ENCODE assay signal across 14 cellular contexts in the genomic region with DNA sequence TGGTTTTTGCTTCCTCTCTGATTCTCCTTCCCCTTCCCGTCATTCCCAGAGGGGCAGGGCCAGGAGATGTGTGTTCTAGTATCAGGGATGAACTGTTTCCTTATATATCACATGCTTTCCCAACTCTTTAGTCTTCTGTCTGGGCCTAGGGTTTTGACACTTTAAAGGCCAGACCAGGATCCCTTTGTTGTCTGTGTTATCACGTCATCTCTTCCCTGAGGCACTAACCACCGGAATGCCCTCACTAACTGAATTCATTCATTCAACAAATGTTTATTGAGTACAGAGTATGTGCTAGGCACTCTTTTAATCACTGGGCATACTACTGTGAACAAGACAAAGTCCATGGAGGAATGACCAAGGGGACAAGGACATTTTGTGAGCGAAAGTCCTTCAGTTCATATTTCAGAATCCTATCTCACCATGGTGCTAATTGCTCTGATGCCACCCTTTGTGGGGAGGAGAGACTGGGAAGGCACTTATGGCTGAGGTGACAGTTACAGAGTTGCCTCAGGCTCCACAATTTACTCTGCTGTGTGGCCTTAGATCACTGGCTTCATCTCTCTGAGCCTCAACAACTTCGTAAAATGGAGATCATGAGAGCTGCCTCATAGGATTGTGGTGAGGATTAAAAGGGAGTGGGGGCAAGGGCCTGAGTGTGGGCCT. TPM values are rescaled to one million over a fixed set of nuclear protein-coding genes. Genes with fewer than 3 reads are reported as not detected.
DNase-seq lines count a peak whose midpoint lies in the region; ATAC-seq and TF ChIP-seq lines count a peak whose summit lies in the region.
"Had no signal": no experiment of that assay in that cellular context is flagged by ENCODE, and none has a peak within 500 bp of the region (broad histone marks: within the 10 kb centered on the region; RNA-seq: fewer than 3 reads in every experiment).

No MANE protein-coding gene starts in this region.

- BruUV-seq in Calu3 (replicated peaks; lab: Mats Ljungman, UMichigan), result no TSS peak

- TF ChIP-seq CTCF in left ventricle myocardium inferior (IDR thresholded peaks at IDR 0.05; ENCODE audit: borderline replicate concordance), result no peak
- no peak for TF ChIP-seq CTCF in fibroblast of villous mesenchyme (IDR thresholded peaks at IDR 0.05; ENCODE audit: insufficient read depth, low read depth, low read length)
- TF ChIP-seq CTCF in type B pancreatic cell (conservative IDR thresholded peaks at IDR 0.05), result no peak
- no peak for TF ChIP-seq CTCF in Calu3 (IDR thresholded peaks at IDR 0.05; ENCODE audit: unreplicated experiment)

- CTCF ChIA-PET in Calu3 (lab: Charles Lee), result interaction anchor here (0.6 to 1.1 kb wide), 3 partner anchors 11 to 26 kb away, joined by 3 to 5 read pairs (median 3); no protein-coding TSS in a partner anchor
- CTCF ChIA-PET in activated CD4-positive, alpha-beta T cell treated with anti-CD3 and anti-CD28 coated beads for 36 hours (lab: Charles Lee), result no interaction called here

- ATAC-seq in left cardiac atrium, result no peak
- no peak for ATAC-seq in activated CD4-positive, alpha-beta T cell treated with anti-CD3 and anti-CD28 coated beads for 36 hours
- ATAC-seq: stimulated activated effector memory CD8-positive, alpha-beta T cell treated with anti-CD3 and anti-CD28 coated beads, Interleukin-12 subunit alpha, Interleukin-12 subunit beta, amount 100 ng/mL, for 72 hours had no signal

- H3K4me1 ChIP-seq in left ventricle myocardium inferior, result no peaks in the 10 kb centered on the region
- peaks cover 13% of the 10 kb centered on the region for H3K4me1 ChIP-seq in SJSA1 (replicated peaks)

- H3K9me3 Mint-ChIP-seq in type B pancreatic cell, result no peaks in the 10 kb centered on the region
- H3K9me3 Mint-ChIP-seq in Calu3 (ENCODE audit: low read depth, unreplicated experiment), result no peaks in the 10 kb centered on the region
- no peaks in the 10 kb centered on the region for H3K9me3 Mint-ChIP-seq in activated CD4-positive, alpha-beta T cell treated with anti-CD3 and anti-CD28 coated beads for 36 hours (ENCODE audit: low read depth)
- H3K9me3 Mint-ChIP-seq: activated CD4-positive, alpha-beta memory T cell treated with anti-CD3 and anti-CD28 coated beads for 36 hours; activated T-helper 2 cell treated with anti-CD3 and anti-CD28 coated beads, Interferon-gamma antibody, Interleukin-2, Interleukin-4, amounts not matched to agents 10 μg/mL and 5 μg/mL and 100 μg/mL, durations not matched to agents 14 hours and 24 hours and 36 hours; stimulated activated effector memory CD8-positive, alpha-beta T cell treated with anti-CD3 and anti-CD28 coated beads, Interleukin-12 subunit alpha, Interleukin-12 subunit beta, amount 100 ng/mL, for 72 hours; T-helper 2 cell treated with Interferon-gamma antibody and Interleukin-4, amounts not matched to agents 5 μg/mL and 100 μg/mL, for 36 hours had no signal

- H3K4me1 Mint-ChIP-seq in type B pancreatic cell (ENCODE audit: unreplicated experiment) (peaks cover 42% of the 10 kb centered on the region), Calu3 (ENCODE audit: low read depth, unreplicated experiment) (peaks cover 5% of the 10 kb centered on the region)
- no peaks in the 10 kb centered on the region for H3K4me1 Mint-ChIP-seq in activated CD4-positive, alpha-beta T cell treated with anti-CD3 and anti-CD28 coated beads for 36 hours
- H3K4me1 Mint-ChIP-seq: stimulated activated effector memory CD8-positive, alpha-beta T cell treated with anti-CD3 and anti-CD28 coated beads, Interleukin-12 subunit alpha, Interleukin-12 subunit beta, amount 100 ng/mL, for 72 hours had no signal

- H3K27me3 ChIP-seq in left ventricle myocardium inferior (ENCODE audit: low read depth), result no peaks in the 10 kb centered on the region
- H3K27me3 ChIP-seq in SJSA1 (replicated peaks), result no peaks in the 10 kb centered on the region

- DNase-seq in left ventricle myocardium inferior, result no peak
- no peak for DNase-seq in left cardiac atrium
- peak; percentile 75 to 90 for DNase-seq in SJSA1 (ENCODE audit: low read depth in 1 of 2, low spot score in 2 of 2)
- DNase-seq in fibroblast of villous mesenchyme (ENCODE audit: low read depth), result peak; percentile 53
- no peak for DNase-seq in type B pancreatic cell (ENCODE audit: extremely low spot score, unreplicated experiment)
- DNase-seq in Calu3, result no peak
- no peak for DNase-seq in germinal center (ENCODE audit: low spot score)
- DNase-seq in activated CD4-positive, alpha-beta T cell treated with anti-CD3 and anti-CD28 coated beads for 36 hours, result no peak
- DNase-seq: activated CD4-positive, alpha-beta memory T cell treated with anti-CD3 and anti-CD28 coated beads for 36 hours; caudate nucleus; NCI-H2081 treated with DMSO at 0.1 percent for 48 hours had no signal

- H3K4me3 Mint-ChIP-seq in type B pancreatic cell, result no peak overlapping the region
- no peak overlapping the region for H3K4me3 Mint-ChIP-seq in Calu3 (ENCODE audit: low read depth, unreplicated experiment)
- no peak overlapping the region for H3K4me3 Mint-ChIP-seq in activated CD4-positive, alpha-beta T cell treated with anti-CD3 and anti-CD28 coated beads for 36 hours
- H3K4me3 Mint-ChIP-seq: activated CD4-positive, alpha-beta memory T cell treated with anti-CD3 and anti-CD28 coated beads for 36 hours; stimulated activated effector memory CD8-positive, alpha-beta T cell treated with anti-CD3 and anti-CD28 coated beads, Interleukin-12 subunit alpha, Interleukin-12 subunit beta, amount 100 ng/mL, for 72 hours; T-helper 2 cell treated with Interferon-gamma antibody and Interleukin-4, amounts not matched to agents 5 μg/mL and 100 μg/mL, for 36 hours had no signal

- intact Hi-C loops in left ventricle myocardium inferior (cut with micrococcal nuclease), result no loop called here
- intact Hi-C loops in left cardiac atrium (cut with DNase I), result no loop called here
- intact Hi-C loops in Calu3 (cut with micrococcal nuclease; ENCODE audit: unreplicated experiment), result no loop called here
- intact Hi-C loops in activated CD4-positive, alpha-beta T cell treated with anti-CD3 and anti-CD28 coated beads for 36 hours (cut with DNase I, micrococcal nuclease), result no loop called here

- H3K36me3 ChIP-seq in left ventricle myocardium inferior, result no peaks in the 10 kb centered on the region
- H3K36me3 ChIP-seq in SJSA1, result no peaks in the 10 kb centered on the region

- H3K27ac ChIP-seq in left ventricle myocardium inferior (replicated peaks) (peak overlapping the region; percentile 20), SJSA1 (peak overlapping the region; percentile 62)

- POLR2A ChIA-PET in activated CD4-positive, alpha-beta T cell treated with anti-CD3 and anti-CD28 coated beads for 36 hours (lab: Charles Lee), result no interaction called here

- H3K27me3 Mint-ChIP-seq in type B pancreatic cell (peaks cover 7% of the 10 kb centered on the region), Calu3 (ENCODE audit: unreplicated experiment) (peaks cover 35% of the 10 kb centered on the region)
- H3K27me3 Mint-ChIP-seq in activated CD4-positive, alpha-beta T cell treated with anti-CD3 and anti-CD28 coated beads for 36 hours, result peaks cover 7% of the 10 kb centered on the region

- H3K4me3 ChIP-seq in left ventricle myocardium inferior, result no peak overlapping the region
- no peak overlapping the region for H3K4me3 ChIP-seq in SJSA1
- no peak overlapping the region for H3K4me3 ChIP-seq in fibroblast of villous mesenchyme (ENCODE audit: low read depth, low read length)

- H3K27ac Mint-ChIP-seq in type B pancreatic cell (peak overlapping the region; percentile 37), Calu3 (ENCODE audit: unreplicated experiment) (no peak overlapping the region)
- H3K27ac Mint-ChIP-seq in activated CD4-positive, alpha-beta T cell treated with anti-CD3 and anti-CD28 coated beads for 36 hours, result no peak overlapping the region
- H3K27ac Mint-ChIP-seq: activated CD4-positive, alpha-beta memory T cell treated with anti-CD3 and anti-CD28 coated beads for 36 hours; activated T-helper 2 cell treated with anti-CD3 and anti-CD28 coated beads, Interferon-gamma antibody, Interleukin-2, Interleukin-4, amounts not matched to agents 10 μg/mL and 5 μg/mL and 100 μg/mL, durations not matched to agents 14 hours and 24 hours and 36 hours; stimulated activated effector memory CD8-positive, alpha-beta T cell treated with anti-CD3 and anti-CD28 coated beads, Interleukin-12 subunit alpha, Interleukin-12 subunit beta, amount 100 ng/mL, for 72 hours; T-helper 2 cell treated with Interferon-gamma antibody and Interleukin-4, amounts not matched to agents 5 μg/mL and 100 μg/mL, for 36 hours had no signal

- no peaks in the 10 kb centered on the region for H3K9me3 ChIP-seq in left ventricle myocardium inferior (replicated peaks)
- no peaks in the 10 kb centered on the region for H3K9me3 ChIP-seq in SJSA1 (replicated peaks)

- no peaks in the 10 kb centered on the region for H3K36me3 Mint-ChIP-seq in type B pancreatic cell
- H3K36me3 Mint-ChIP-seq in Calu3 (ENCODE audit: insufficient read depth, unreplicated experiment), result peaks cover 3% of the 10 kb centered on the region
- no peaks in the 10 kb centered on the region for H3K36me3 Mint-ChIP-seq in activated CD4-positive, alpha-beta T cell treated with anti-CD3 and anti-CD28 coated beads for 36 hours (ENCODE audit: low read depth)
- H3K36me3 Mint-ChIP-seq: activated CD4-positive, alpha-beta memory T cell treated with anti-CD3 and anti-CD28 coated beads for 36 hours; stimulated activated effector memory CD8-positive, alpha-beta T cell treated with anti-CD3 and anti-CD28 coated beads, Interleukin-12 subunit alpha, Interleukin-12 subunit beta, amount 100 ng/mL, for 72 hours had no signal

RNA-seq across cellular contexts. Expression of a gene that starts 12.0 kb away (rescaled TPM):
- total RNA-seq in left ventricle myocardium inferior, result 32.4 TPM
- 10 to 100 TPM; 29.5 to 29.8 TPM for total RNA-seq in left cardiac atrium
- total RNA-seq in SJSA1 (2014; rRNA removed; shearing (Covaris generic)), result 11.1 and 21.4 TPM in 2 replicates
- 9.5 and 12.2 TPM in 2 replicates for total RNA-seq in fibroblast of villous mesenchyme
- 49.0 and 66.5 TPM in 2 replicates for total RNA-seq in type B pancreatic cell (ENCODE audit: low replicate concordance)
- total RNA-seq in Calu3 (2022), result 28.2 and 29.5 TPM in 2 replicates
- 10 to 100 TPM; 10.2 to 11.7 TPM for total RNA-seq in activated CD4-positive, alpha-beta T cell treated with anti-CD3 and anti-CD28 coated beads for 36 hours

Comparison
In these comparisons a context has a peak if more than half of its experiments do, and no peak if none do; other contexts are left out.
1. DNase-seq: peak in SJSA1 (2 of 2) and fibroblast of villous mesenchyme (single experiment); none in left ventricle myocardium inferior (single experiment), left cardiac atrium (single experiment), type B pancreatic cell (single experiment), Calu3 (single experiment), germinal center (single experiment) and activated CD4-positive, alpha-beta T cell treated with anti-CD3 and anti-CD28 coated beads for 36 hours (single experiment).